Comparison of ENCODE assay signal across 23 cellular contexts in genomic region chr15:63908281-63908680, GRCh38.
"Had no signal": no experiment of that assay in that cellular context is flagged by ENCODE, and none has a peak within 500 bp of the region (broad histone marks: within the 10 kb centered on the region; RNA-seq: fewer than 3 reads in every experiment).

No MANE protein-coding gene starts in this region.

- H3K4me3 ChIP-seq: adrenal gland, SK-N-MC had no signal

- ATAC-seq: T-cell had no signal

- H3K27ac ChIP-seq: SK-N-MC, VCaP had no signal

- H3K36me3 ChIP-seq: adrenal gland had no signal

- H3K4me3 Mint-ChIP-seq: activated CD4-positive, alpha-beta memory T cell treated with anti-CD3 and anti-CD28 coated beads for 36 hours; activated CD4-positive, alpha-beta T cell treated with anti-CD3 and anti-CD28 coated beads, Interleukin-2, amount 10 ng/mL, durations not matched to agents 7 days and 5 days; activated naive CD4-positive, alpha-beta T cell treated with anti-CD3 and anti-CD28 coated beads, Interleukin-2, amount 10 ng/mL, durations not matched to agents 7 days and 5 days; activated naive CD8-positive, alpha-beta T cell treated with anti-CD3 and anti-CD28 coated beads for 36 hours; T-cell had no signal

- H3K36me3 Mint-ChIP-seq: activated CD4-positive, alpha-beta memory T cell treated with anti-CD3 and anti-CD28 coated beads for 36 hours; activated naive CD4-positive, alpha-beta T cell treated with anti-CD3 and anti-CD28 coated beads, Interleukin-2, amount 10 ng/mL, durations not matched to agents 7 days and 5 days; activated naive CD8-positive, alpha-beta T cell treated with anti-CD3 and anti-CD28 coated beads for 36 hours; T-cell had no signal

- H3K27me3 ChIP-seq: adrenal gland had no signal

- DNase-seq: activated CD4-positive, alpha-beta memory T cell treated with anti-CD3 and anti-CD28 coated beads for 36 hours; activated CD4-positive, alpha-beta T cell treated with anti-CD3 and anti-CD28 coated beads, Interleukin-2, amount 10 ng/mL, durations not matched to agents 7 days and 5 days; activated CD4-positive, CD25-positive, alpha-beta regulatory T cell; activated CD8-positive, alpha-beta memory T cell treated with anti-CD3 and anti-CD28 coated beads for 24 hours; activated gamma-delta T cell treated with Interleukin-2 at 50 U/mL for 16 hours; activated naive CD4-positive, alpha-beta T cell treated with anti-CD3 and anti-CD28 coated beads, Interleukin-2, amount 10 ng/mL, durations not matched to agents 7 days and 5 days; activated naive CD8-positive, alpha-beta T cell treated with anti-CD3 and anti-CD28 coated beads for 36 hours; activated T-cell treated with anti-CD3 and anti-CD28 coated beads for 4 hours; activated T-cell treated with anti-CD3 and anti-CD28 coated beads, Interleukin-2, amount 50 U/mL, for 48 hours; anterior cingulate cortex; KG1; MM.1S; NCI-H1105; NCI-H1436; NCI-H1694 treated with DMSO at 0.1 percent for 48 hours; NCI-H2029 treated with DMSO at 0.1 percent for 48 hours; NCI-H446; NCI-H524; T-cell had no signal

- H3K27me3 Mint-ChIP-seq: activated CD4-positive, alpha-beta memory T cell treated with anti-CD3 and anti-CD28 coated beads for 36 hours; activated CD4-positive, alpha-beta T cell treated with anti-CD3 and anti-CD28 coated beads, Interleukin-2, amount 10 ng/mL, durations not matched to agents 7 days and 5 days; activated naive CD8-positive, alpha-beta T cell treated with anti-CD3 and anti-CD28 coated beads for 36 hours; T-cell had no signal

- H3K27ac Mint-ChIP-seq: activated CD4-positive, alpha-beta memory T cell treated with anti-CD3 and anti-CD28 coated beads for 36 hours; activated CD4-positive, alpha-beta T cell treated with anti-CD3 and anti-CD28 coated beads, Interleukin-2, amount 10 ng/mL, durations not matched to agents 7 days and 5 days; activated naive CD4-positive, alpha-beta T cell treated with anti-CD3 and anti-CD28 coated beads, Interleukin-2, amount 10 ng/mL, durations not matched to agents 7 days and 5 days; activated naive CD8-positive, alpha-beta T cell treated with anti-CD3 and anti-CD28 coated beads for 36 hours; activated T-helper 2 cell treated with anti-CD3 and anti-CD28 coated beads, Interferon-gamma antibody, Interleukin-2, Interleukin-4, amounts not matched to agents 10 μg/mL and 5 μg/mL and 100 μg/mL, durations not matched to agents 14 hours and 24 hours and 36 hours; T-cell had no signal

- H3K9me3 ChIP-seq: adrenal gland had no signal

- H3K9me3 Mint-ChIP-seq: activated CD4-positive, alpha-beta memory T cell treated with anti-CD3 and anti-CD28 coated beads for 36 hours; activated CD4-positive, alpha-beta T cell treated with anti-CD3 and anti-CD28 coated beads, Interleukin-2, amount 10 ng/mL, durations not matched to agents 7 days and 5 days; activated naive CD4-positive, alpha-beta T cell treated with anti-CD3 and anti-CD28 coated beads, Interleukin-2, amount 10 ng/mL, durations not matched to agents 7 days and 5 days; activated naive CD8-positive, alpha-beta T cell treated with anti-CD3 and anti-CD28 coated beads for 36 hours; activated T-helper 2 cell treated with anti-CD3 and anti-CD28 coated beads, Interferon-gamma antibody, Interleukin-2, Interleukin-4, amounts not matched to agents 10 μg/mL and 5 μg/mL and 100 μg/mL, durations not matched to agents 14 hours and 24 hours and 36 hours; T-cell had no signal
